ENCODE assay signal across 23 cellular contexts in genomic region chr20:11813106-11813890, GRCh38.
"Had no signal": no experiment of that assay in that cellular context is flagged by ENCODE, and none has a peak within 500 bp of the region (broad histone marks: within the 10 kb centered on the region; RNA-seq: fewer than 3 reads in every experiment).

No MANE protein-coding gene starts in this region.

- H3K27me3 ChIP-seq: body of pancreas, esophagus squamous epithelium, neutrophil, upper lobe of left lung, vagina had no signal

- H3K9me3 Mint-ChIP-seq: activated T-cell treated with anti-CD3 and anti-CD28 coated beads, Interleukin-2, amount 50 U/mL, for 4 hours; nephron; stimulated activated naive CD8-positive, alpha-beta T cell treated with anti-CD3 and anti-CD28 coated beads, Interleukin-15, Interleukin-2, amounts not matched to agents 100 ng/mL and 50 ng/mL, for 24 hours had no signal

- H3K9me3 ChIP-seq: body of pancreas, esophagus squamous epithelium, neutrophil, upper lobe of left lung, vagina had no signal

- H3K4me1 Mint-ChIP-seq: activated T-helper 17 cell treated with anti-CD3 and anti-CD28 coated beads, Interleukin-2, amount 50 U/mL, for 72 hours; stimulated activated effector memory CD8-positive, alpha-beta T cell treated with anti-CD3 and anti-CD28 coated beads, Interleukin-12 subunit alpha, Interleukin-12 subunit beta, amount 100 ng/mL, for 72 hours had no signal

- H3K4me3 Mint-ChIP-seq: activated CD8-positive, alpha-beta T cell treated with anti-CD3 and anti-CD28 coated beads for 36 hours; activated T-cell treated with anti-CD3 and anti-CD28 coated beads, Interleukin-2, amount 50 U/mL, for 4 hours; activated T-helper 17 cell treated with anti-CD3 and anti-CD28 coated beads, Interleukin-2, amount 50 U/mL, for 72 hours; nephron; stimulated activated effector memory CD8-positive, alpha-beta T cell treated with anti-CD3 and anti-CD28 coated beads, Interleukin-12 subunit alpha, Interleukin-12 subunit beta, amount 100 ng/mL, for 72 hours; stimulated activated naive CD8-positive, alpha-beta T cell treated with anti-CD3 and anti-CD28 coated beads, Interleukin-15, Interleukin-2, amounts not matched to agents 100 ng/mL and 50 ng/mL, for 24 hours had no signal

- DNase-seq: activated CD4-positive, alpha-beta T cell treated with anti-CD3 and anti-CD28 coated beads, Interleukin-2, amount 50 U/mL, for 1 hour; activated CD8-positive, alpha-beta T cell treated with anti-CD3 and anti-CD28 coated beads for 36 hours; activated naive CD4-positive, alpha-beta T cell; activated T-cell treated with anti-CD3 and anti-CD28 coated beads, Interleukin-2, amount 50 U/mL, for 4 hours; anterior cingulate cortex; body of pancreas; dermis blood vessel endothelial cell; effector CD4-positive, alpha-beta T cell; esophagus squamous epithelium; left cardiac atrium; left ventricle myocardium superior; stimulated activated CD4-positive, alpha-beta T cell treated with anti-CD3 and anti-CD28 coated beads, Interleukin-4, amount 100 ng/mL, for 24 hours; T-helper 2 cell; upper lobe of left lung had no signal

- H3K4me1 ChIP-seq: body of pancreas, esophagus squamous epithelium, upper lobe of left lung, vagina had no signal

- H3K36me3 Mint-ChIP-seq: activated naive CD4-positive, alpha-beta T cell treated with anti-CD3 and anti-CD28 coated beads, Interleukin-2, amount 50 U/mL, for 72 hours; stimulated activated effector memory CD8-positive, alpha-beta T cell treated with anti-CD3 and anti-CD28 coated beads, Interleukin-12 subunit alpha, Interleukin-12 subunit beta, amount 100 ng/mL, for 72 hours had no signal

- H3K27ac ChIP-seq: body of pancreas, esophagus squamous epithelium, neutrophil, skin epidermis, upper lobe of left lung, vagina had no signal

- H3K36me3 ChIP-seq: esophagus squamous epithelium, neutrophil, upper lobe of left lung, vagina had no signal

- H3K27ac Mint-ChIP-seq: activated CD8-positive, alpha-beta T cell treated with anti-CD3 and anti-CD28 coated beads for 36 hours; activated naive CD4-positive, alpha-beta T cell treated with anti-CD3 and anti-CD28 coated beads, Interleukin-2, amount 50 U/mL, for 72 hours; activated T-helper 17 cell treated with anti-CD3 and anti-CD28 coated beads, Interleukin-2, amount 50 U/mL, for 72 hours; nephron; stimulated activated effector memory CD8-positive, alpha-beta T cell treated with anti-CD3 and anti-CD28 coated beads, Interleukin-12 subunit alpha, Interleukin-12 subunit beta, amount 100 ng/mL, for 72 hours; stimulated activated naive CD8-positive, alpha-beta T cell treated with anti-CD3 and anti-CD28 coated beads, Interleukin-15, Interleukin-2, amounts not matched to agents 100 ng/mL and 50 ng/mL, for 24 hours had no signal

- H3K27me3 Mint-ChIP-seq: activated CD8-positive, alpha-beta T cell treated with anti-CD3 and anti-CD28 coated beads for 36 hours; activated T-helper 17 cell treated with anti-CD3 and anti-CD28 coated beads, Interleukin-2, amount 50 U/mL, for 72 hours; stimulated activated naive CD8-positive, alpha-beta T cell treated with anti-CD3 and anti-CD28 coated beads, Interleukin-15, Interleukin-2, amounts not matched to agents 100 ng/mL and 50 ng/mL, for 24 hours had no signal

- H3K4me3 ChIP-seq: body of pancreas, esophagus squamous epithelium, skin epidermis, upper lobe of left lung, vagina had no signal

- ATAC-seq: activated CD8-positive, alpha-beta T cell treated with anti-CD3 and anti-CD28 coated beads for 36 hours; activated naive CD4-positive, alpha-beta T cell treated with anti-CD3 and anti-CD28 coated beads, Interleukin-2, amount 50 U/mL, for 72 hours; activated T-cell treated with anti-CD3 and anti-CD28 coated beads, Interleukin-2, amount 50 U/mL, for 4 hours; activated T-helper 17 cell treated with anti-CD3 and anti-CD28 coated beads, Interleukin-2, amount 50 U/mL, for 72 hours; body of pancreas; left cardiac atrium; left ventricle myocardium superior; sciatic nerve; stimulated activated effector memory CD8-positive, alpha-beta T cell treated with anti-CD3 and anti-CD28 coated beads, Interleukin-12 subunit alpha, Interleukin-12 subunit beta, amount 100 ng/mL, for 72 hours had no signal
